In genomic region chr6:131997450-131998153, GRCh38 we compare ENCODE assay signal across 1 cellular context.
TF ChIP-seq lines count a peak whose summit lies in the region.

No MANE protein-coding gene starts in this region.

TF ChIP-seq in WTC11, 78 proteins besides CTCF, POLR2A, EP300 and RAD21:
- TF ChIP-seq ARID4B (CRISPR knock-in tag; IDR thresholded peaks at IDR 0.05; ENCODE audit: borderline replicate concordance) = no peak
- no peak for TF ChIP-seq PRDM15 (CRISPR knock-in tag; IDR thresholded peaks at IDR 0.05)
- TF ChIP-seq USF2 (CRISPR knock-in tag; IDR thresholded peaks at IDR 0.05) = no peak
- no peak for TF ChIP-seq E2F1 (CRISPR knock-in tag; IDR thresholded peaks at IDR 0.05)
- no peak for TF ChIP-seq ATF2 (CRISPR knock-in tag; IDR thresholded peaks at IDR 0.05; ENCODE audit: borderline replicate concordance, low read depth)
- no peak for TF ChIP-seq SP1 (CRISPR knock-in tag; conservative IDR thresholded peaks at IDR 0.05)
- TF ChIP-seq ZSCAN18 (CRISPR knock-in tag; IDR thresholded peaks at IDR 0.05) = no peak
- no peak for TF ChIP-seq GRHL2 (CRISPR knock-in tag; IDR thresholded peaks at IDR 0.05; ENCODE audit: insufficient replicate concordance, severe bottlenecking)
- no peak for TF ChIP-seq GABPB1 (CRISPR knock-in tag; IDR thresholded peaks at IDR 0.05)
- TF ChIP-seq FOXJ3 (CRISPR knock-in tag; IDR thresholded peaks at IDR 0.05; ENCODE audit: borderline replicate concordance) = no peak
- TF ChIP-seq PREB (CRISPR knock-in tag; IDR thresholded peaks at IDR 0.05; ENCODE audit: borderline replicate concordance) = no peak
- no peak for TF ChIP-seq E2F4 (CRISPR knock-in tag; IDR thresholded peaks at IDR 0.05; ENCODE audit: borderline replicate concordance, low read depth)
- no peak for TF ChIP-seq RORB (CRISPR knock-in tag; IDR thresholded peaks at IDR 0.05)
- TF ChIP-seq MAX (CRISPR knock-in tag; IDR thresholded peaks at IDR 0.05) = no peak
- no peak for TF ChIP-seq NFATC4 (CRISPR knock-in tag; IDR thresholded peaks at IDR 0.05)
- TF ChIP-seq ELF4 (CRISPR knock-in tag; IDR thresholded peaks at IDR 0.05; ENCODE audit: low read depth) = no peak
- TF ChIP-seq SMAD3 (CRISPR knock-in tag; IDR thresholded peaks at IDR 0.05; ENCODE audit: borderline replicate concordance) = no peak
- TF ChIP-seq TEAD1 (CRISPR knock-in tag; IDR thresholded peaks at IDR 0.05) = no peak
TF ChIP-seq in WTC11: peak in this region for 0.
